24 cellular contexts compared by ENCODE assay signal in the genomic region with DNA sequence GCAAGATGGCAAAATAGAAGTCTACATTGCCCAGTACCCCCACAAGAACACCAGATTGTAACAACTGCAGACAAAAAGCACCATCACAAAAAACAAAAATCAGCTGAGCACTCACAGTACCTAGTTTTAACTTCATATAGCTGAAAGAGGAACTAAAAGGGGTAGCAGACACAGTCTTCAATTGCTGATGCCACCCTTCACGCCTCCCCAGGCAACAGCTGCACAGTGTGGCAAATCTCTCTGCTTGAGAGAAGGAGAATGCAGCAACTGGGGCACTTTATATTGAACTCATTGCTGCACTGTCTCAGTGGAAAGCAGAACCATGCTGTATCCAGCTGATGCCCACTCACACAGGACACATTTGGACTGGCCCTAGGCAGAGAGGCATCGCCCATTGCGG.
DNase-seq lines count a peak whose midpoint lies in the region; ATAC-seq, FAIRE-seq and TF ChIP-seq lines count a peak whose summit lies in the region.
"Had no signal": no experiment of that assay in that cellular context is flagged by ENCODE, and none has a peak within 500 bp of the region (broad histone marks: within the 10 kb centered on the region; RNA-seq: fewer than 3 reads in every experiment).

No MANE protein-coding gene starts in this region.

- no peak for TF ChIP-seq EP300 in GM12878 (IDR thresholded peaks at IDR 0.05; ENCODE audit: borderline replicate concordance in 1 of 2, control insufficient read depth in 1 of 2, low read depth in 2 of 2, low read length in 2 of 2)
- TF ChIP-seq EP300 in upper lobe of left lung (IDR thresholded peaks at IDR 0.05): no peak

- POLR2A ChIA-PET in GM12878 (lab: Charles Lee): no interaction called here

- H3K4me1 ChIP-seq in GM12878 (ENCODE audit: control insufficient read depth, insufficient read depth, low read length): no peaks in the 10 kb centered on the region
- H3K4me1 ChIP-seq in upper lobe of left lung: no peaks in the 10 kb centered on the region
- H3K4me1 ChIP-seq in vagina: no peaks in the 10 kb centered on the region
- H3K4me1 ChIP-seq: A549 had no signal

- H4K20me1 ChIP-seq in GM12878 (ENCODE audit: control insufficient read depth, insufficient read depth): no peaks in the 10 kb centered on the region

- DNase-seq in GF-D8 (lab: John Stamatoyannopoulos, UW) (peak; percentile 8), NAMALWA (ENCODE audit: low spot score) (peak; percentile 0), GM12878 (ENCODE audit: low read depth, low spot score) (no peak), posterior vena cava (ENCODE audit: low spot score) (peak; percentile 16), upper lobe of left lung (no peak), vagina (ENCODE audit: extremely low spot score in 2 of 2) (no peak), H4 (ENCODE audit: low spot score) (no peak)
- DNase-seq: DMS53, EL, GM23248, NCI-H1417 treated with DMSO at 0.1 percent for 48 hours, NCI-H187, NCI-H2107, NCI-H446 treated with DMSO at 0.1 percent for 48 hours, NCI-H526 treated with DMSO at 0.1 percent for 48 hours, PC-3, SW 1271 had no signal

- intact Hi-C loops in GM12878 (cut with micrococcal nuclease; ENCODE audit: unreplicated experiment): no loop called here
- intact Hi-C loops in posterior vena cava (cut with DNase I): no loop called here
- intact Hi-C loops in vagina (cut with DNase I): no loop called here

- RAD21 ChIA-PET in GM12878 (lab: Charles Lee; ENCODE audit: unreplicated experiment): no interaction called here

- H3K4me2 ChIP-seq in GM12878 (ENCODE audit: control insufficient read depth, insufficient read depth): no peak overlapping the region
- H3K4me2 ChIP-seq: A549 had no signal

- no peak for TF ChIP-seq POLR2A in GM12878 (IDR thresholded peaks at IDR 0.05; ENCODE audit: low read depth, low read length)
- no peak for TF ChIP-seq POLR2A in upper lobe of left lung (IDR thresholded peaks at IDR 0.05)
- no peak for TF ChIP-seq POLR2A in vagina (IDR thresholded peaks at IDR 0.05)

- no peak overlapping the region for H2AFZ ChIP-seq in GM12878 (ENCODE audit: control insufficient read depth, low read depth, low read length)
- H2AFZ ChIP-seq: GM23248 had no signal

- TF ChIP-seq CTCF in GM12878 (IDR thresholded peaks at IDR 0.05 in 2 of 3, conservative IDR thresholded peaks at IDR 0.05 in 1 of 3; ENCODE audit: control insufficient read depth in 2 of 3, extremely low read depth in 1 of 3, insufficient read depth in 1 of 3, low read depth in 3 of 3, low read length in 3 of 3): no peak
- no peak for TF ChIP-seq CTCF in upper lobe of left lung (IDR thresholded peaks at IDR 0.05)
- TF ChIP-seq CTCF in vagina (IDR thresholded peaks at IDR 0.05): no peak

- H3K27ac ChIP-seq in GM12878 (ENCODE audit: control insufficient read depth, insufficient read depth): no peak overlapping the region
- H3K27ac ChIP-seq in upper lobe of left lung: no peak overlapping the region
- H3K27ac ChIP-seq in vagina: no peak overlapping the region
- H3K27ac ChIP-seq: A549, GM23248, HL-60 had no signal

- CTCF ChIA-PET in GM12878 (lab: Yijun Ruan, JAX): interaction anchor here (0.6 kb wide), 1 partner anchor 19 kb away, joined by 4 read pairs; no protein-coding TSS in a partner anchor

- FAIRE-seq in GM12878 (lab: Jason Lieb, UNC): no peak
- FAIRE-seq: A549, D721Med, GM12891, HepG2, K562 had no signal

- 11% methylated on average over 3 of the region's 3 CpGs for WGBS in GM12878 (ENCODE audit: insufficient coverage, insufficient replicate concordance, low lambda C conversion rate, missing lambda C conversion rate)
- 51 to 80% methylated on average over 1 to 3 of the region's 3 CpGs for WGBS in upper lobe of left lung, 2 donors

- H3K9me3 ChIP-seq in GM12878 (replicated peaks; ENCODE audit: control insufficient read depth, insufficient read depth, low read length): no peaks in the 10 kb centered on the region
- no peaks in the 10 kb centered on the region for H3K9me3 ChIP-seq in upper lobe of left lung
- no peaks in the 10 kb centered on the region for H3K9me3 ChIP-seq in vagina
- H3K9me3 ChIP-seq: A549 had no signal

- H3K79me2 ChIP-seq in GM12878 (ENCODE audit: control insufficient read depth, insufficient read depth, low read length): no peaks in the 10 kb centered on the region

- H3K36me3 ChIP-seq in GM12878 (ENCODE audit: control insufficient read depth in 2 of 2, insufficient read depth in 2 of 2, low read length in 1 of 2) (no peaks in the 10 kb centered on the region), upper lobe of left lung (no peaks in the 10 kb centered on the region), vagina (no peaks in the 10 kb centered on the region)

- TF ChIP-seq RAD21 in GM12878 (IDR thresholded peaks at IDR 0.05; ENCODE audit: insufficient read depth, low read depth, low read length): no peak

- no peak overlapping the region for H3K4me3 ChIP-seq in GM12878
- H3K4me3 ChIP-seq in upper lobe of left lung: no peak overlapping the region
- no peak overlapping the region for H3K4me3 ChIP-seq in vagina
- H3K4me3 ChIP-seq: A549, GM23248, K562 had no signal

- ATAC-seq in GM12878 (peak; percentile 56), upper lobe of left lung (ENCODE audit: low FRiP score in 2 of 2) (no peak)
- ATAC-seq: A549, HCT116, K562, PC-3 had no signal

- H3K27me3 ChIP-seq in GM12878 (replicated peaks in 1 of 2; ENCODE audit: control insufficient read depth in 2 of 2, insufficient read depth in 2 of 2, low read length in 1 of 2): no peaks in the 10 kb centered on the region
- H3K27me3 ChIP-seq in upper lobe of left lung: no peaks in the 10 kb centered on the region
- H3K27me3 ChIP-seq in vagina: no peaks in the 10 kb centered on the region

- H3K9ac ChIP-seq in GM12878 (ENCODE audit: control insufficient read depth, insufficient read depth, low read length): no peak overlapping the region
- H3K9ac ChIP-seq: GM23248 had no signal

- in situ Hi-C loops in GM12878 (cut with MboI): no loop called here

- SMC1A ChIA-PET in GM12878 (lab: Charles Lee; ENCODE audit: uncharacterized antibody, unreplicated experiment): no interaction called here

- BruUV-seq in GM12878 (replicated peaks; lab: Mats Ljungman, UMichigan): no TSS peak

TF ChIP-seq in GM12878, 131 proteins besides CTCF, POLR2A, EP300 and RAD21 (continues in another document):
- no peak for TF ChIP-seq SUZ12 (IDR thresholded peaks at IDR 0.05; ENCODE audit: unreplicated experiment)
- TF ChIP-seq, protein P1, sequence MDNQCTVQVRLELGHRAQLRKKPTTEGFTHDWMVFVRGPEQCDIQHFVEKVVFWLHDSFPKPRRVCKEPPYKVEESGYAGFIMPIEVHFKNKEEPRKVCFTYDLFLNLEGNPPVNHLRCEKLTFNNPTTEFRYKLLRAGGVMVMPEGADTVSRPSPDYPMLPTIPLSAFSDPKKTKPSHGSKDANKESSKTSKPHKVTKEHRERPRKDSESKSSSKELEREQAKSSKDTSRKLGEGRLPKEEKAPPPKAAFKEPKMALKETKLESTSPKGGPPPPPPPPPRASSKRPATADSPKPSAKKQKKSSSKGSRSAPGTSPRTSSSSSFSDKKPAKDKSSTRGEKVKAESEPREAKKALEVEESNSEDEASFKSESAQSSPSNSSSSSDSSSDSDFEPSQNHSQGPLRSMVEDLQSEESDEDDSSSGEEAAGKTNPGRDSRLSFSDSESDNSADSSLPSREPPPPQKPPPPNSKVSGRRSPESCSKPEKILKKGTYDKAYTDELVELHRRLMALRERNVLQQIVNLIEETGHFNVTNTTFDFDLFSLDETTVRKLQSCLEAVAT (IDR thresholded peaks at IDR 0.05): no peak
- TF ChIP-seq NFIC (IDR thresholded peaks at IDR 0.05; ENCODE audit: low read depth, low read length): no peak
- no peak for TF ChIP-seq SMARCA5 (IDR thresholded peaks at IDR 0.05)
- TF ChIP-seq, protein P2, sequence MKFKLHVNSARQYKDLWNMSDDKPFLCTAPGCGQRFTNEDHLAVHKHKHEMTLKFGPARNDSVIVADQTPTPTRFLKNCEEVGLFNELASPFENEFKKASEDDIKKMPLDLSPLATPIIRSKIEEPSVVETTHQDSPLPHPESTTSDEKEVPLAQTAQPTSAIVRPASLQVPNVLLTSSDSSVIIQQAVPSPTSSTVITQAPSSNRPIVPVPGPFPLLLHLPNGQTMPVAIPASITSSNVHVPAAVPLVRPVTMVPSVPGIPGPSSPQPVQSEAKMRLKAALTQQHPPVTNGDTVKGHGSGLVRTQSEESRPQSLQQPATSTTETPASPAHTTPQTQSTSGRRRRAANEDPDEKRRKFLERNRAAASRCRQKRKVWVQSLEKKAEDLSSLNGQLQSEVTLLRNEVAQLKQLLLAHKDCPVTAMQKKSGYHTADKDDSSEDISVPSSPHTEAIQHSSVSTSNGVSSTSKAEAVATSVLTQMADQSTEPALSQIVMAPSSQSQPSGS (IDR thresholded peaks at IDR 0.05; ENCODE audit: low read length): no peak
- TF ChIP-seq, protein P3, sequence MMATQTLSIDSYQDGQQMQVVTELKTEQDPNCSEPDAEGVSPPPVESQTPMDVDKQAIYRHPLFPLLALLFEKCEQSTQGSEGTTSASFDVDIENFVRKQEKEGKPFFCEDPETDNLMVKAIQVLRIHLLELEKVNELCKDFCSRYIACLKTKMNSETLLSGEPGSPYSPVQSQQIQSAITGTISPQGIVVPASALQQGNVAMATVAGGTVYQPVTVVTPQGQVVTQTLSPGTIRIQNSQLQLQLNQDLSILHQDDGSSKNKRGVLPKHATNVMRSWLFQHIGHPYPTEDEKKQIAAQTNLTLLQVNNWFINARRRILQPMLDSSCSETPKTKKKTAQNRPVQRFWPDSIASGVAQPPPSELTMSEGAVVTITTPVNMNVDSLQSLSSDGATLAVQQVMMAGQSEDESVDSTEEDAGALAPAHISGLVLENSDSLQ (IDR thresholded peaks at IDR 0.05): no peak
- TF ChIP-seq ZNF622 (IDR thresholded peaks at IDR 0.05): no peak
- no peak for TF ChIP-seq CBX5 (IDR thresholded peaks at IDR 0.05; ENCODE audit: low read depth)

Comparison
In these comparisons a context has a peak if more than half of its experiments do, and no peak if none do; other contexts are left out.
1. DNase-seq: peak in GF-D8 (single experiment), NAMALWA (single experiment) and posterior vena cava (single experiment); none in GM12878 (single experiment), upper lobe of left lung (0 of 2), vagina (0 of 2) and H4 (single experiment).